In genomic region chr20:37265152-37265551, GRCh38 we compare ENCODE assay signal across 11 cellular contexts. TPM values are rescaled to one million over a fixed set of nuclear protein-coding genes. Genes with fewer than 3 reads are reported as not detected.
DNase-seq lines count a peak whose midpoint lies in the region; ATAC-seq and TF ChIP-seq lines count a peak whose summit lies in the region.
"Had no signal": no experiment of that assay in that cellular context is flagged by ENCODE, and none has a peak within 500 bp of the region (broad histone marks: within the 10 kb centered on the region; RNA-seq: fewer than 3 reads in every experiment).

No MANE protein-coding gene starts in this region.

- peak; percentile 53 for ATAC-seq in HG02870 (IDR thresholded peaks at IDR 0.05; ENCODE audit: unreplicated experiment)
- peak; percentile 34 to 48 for ATAC-seq in lower lobe of right lung
- ATAC-seq in HG03354 (IDR thresholded peaks at IDR 0.05; ENCODE audit: poor library complexity, severe bottlenecking, unreplicated experiment): no peak

- no peaks in the 10 kb centered on the region; the same call in none of the 2 replicates for H3K27me3 ChIP-seq in GM06990 (replicated peaks; ENCODE audit: control insufficient read depth, insufficient read depth, low read length)
- peaks cover 6% of the 10 kb centered on the region for H3K27me3 ChIP-seq in lower lobe of right lung (ENCODE audit: low read depth)

- no peaks in the 10 kb centered on the region for H3K4me1 ChIP-seq in lower lobe of right lung
- H3K4me1 ChIP-seq: suprapubic skin had no signal

- H3K4me3 ChIP-seq in GM06990 (replicated peaks; ENCODE audit: low read depth, low read length): no peak overlapping the region
- H3K4me3 ChIP-seq in lower lobe of right lung: no peak overlapping the region
- H3K4me3 ChIP-seq: suprapubic skin had no signal

- H3K27ac ChIP-seq in lower lobe of right lung: no peak overlapping the region
- H3K27ac ChIP-seq: suprapubic skin had no signal

- H3K9me3 ChIP-seq in lower lobe of right lung: no peaks in the 10 kb centered on the region
- H3K9me3 ChIP-seq: suprapubic skin had no signal

- no peaks in the 10 kb centered on the region for H3K36me3 ChIP-seq in GM06990 (ENCODE audit: control insufficient read depth, insufficient read depth, low read length)
- H3K36me3 ChIP-seq in lower lobe of right lung: no peaks in the 10 kb centered on the region
- H3K36me3 ChIP-seq: suprapubic skin had no signal

- intact Hi-C loops in lower lobe of right lung (cut with DNase I): loop anchor here (10.0 kb wide), 1 partner anchor 120 kb away; no protein-coding TSS in a partner anchor

- DNase-seq in GM06990 (ENCODE audit: extremely low read depth, insufficient read length) (peak; percentile 33), SKM-1 (lab: John Stamatoyannopoulos, UW; ENCODE audit: unreplicated experiment) (peak; percentile 94), lower lobe of right lung (no peak), COLO668 (lab: John Stamatoyannopoulos, UW; ENCODE audit: unreplicated experiment) (no peak)
- no peak for DNase-seq in activated effector memory CD4-positive, alpha-beta T cell treated with anti-CD3 and anti-CD28 coated beads, Interleukin-2, amount 50 U/mL, for 16 hours
- DNase-seq: amniotic stem cell, NCI-H2227 treated with DMSO at 0.1 percent for 48 hours, Right ventricle myocardium superior had no signal

- no peak for TF ChIP-seq CTCF in GM06990 (IDR thresholded peaks at IDR 0.05; ENCODE audit: insufficient read depth, low read length, poor library complexity, severe bottlenecking)
- TF ChIP-seq CTCF in lower lobe of right lung (IDR thresholded peaks at IDR 0.05): no peak

RNA-seq across cellular contexts. Expression of gene GHRH, which starts 3.5 kb away (rescaled TPM):
- not detected for total RNA-seq in lower lobe of right lung
- total RNA-seq: suprapubic skin had no signal

RNA-seq across cellular contexts. Expression of gene MANBAL, which starts 24.3 kb away (rescaled TPM):
- 28.2 TPM for total RNA-seq in lower lobe of right lung

Comparison
In these comparisons a context has a peak if more than half of its experiments do, and no peak if none do; other contexts are left out.
1. DNase-seq: peak in GM06990 (single experiment) and SKM-1 (single experiment); none in lower lobe of right lung (single experiment), activated effector memory CD4-positive, alpha-beta T cell treated with anti-CD3 and anti-CD28 coated beads, Interleukin-2, amount 50 U/mL, for 16 hours (single experiment) and COLO668 (single experiment).